Comparison of ENCODE assay signal across 18 cellular contexts in genomic region chr19:46147791-46148288, GRCh38. TPM values are rescaled to one million over a fixed set of nuclear protein-coding genes. Genes with fewer than 3 reads are reported as not detected.
A peak's percentile ranks its signal among the peaks of the same experiment; 100 is the strongest.
DNase-seq lines count a peak whose midpoint lies in the region; ATAC-seq and TF ChIP-seq lines count a peak whose summit lies in the region.
"Had no signal": no experiment of that assay in that cellular context is flagged by ENCODE, and none has a peak within 500 bp of the region (broad histone marks: within the 10 kb centered on the region; RNA-seq: fewer than 3 reads in every experiment).

Gene IGFL2, plus strand, starts transcription at chr19:46148238. Its CDS starts 41 bp downstream, at chr19:46148279.

- peak; percentile 89 to 92 for ATAC-seq in activated T-cell treated with anti-CD3 and anti-CD28 coated beads, Interleukin-2, amount 50 U/mL, for 72 hours (replicated peaks in 1 of 2)
- no peak for ATAC-seq in foreskin keratinocyte
- ATAC-seq in HG03439 (IDR thresholded peaks at IDR 0.05; ENCODE audit: unreplicated experiment), result no peak
- no peak for ATAC-seq in HG02678 (IDR thresholded peaks at IDR 0.05; ENCODE audit: unreplicated experiment)
- ATAC-seq: K562 had no signal

- no peak within 1 kb of the TSS for H3K4me3 ChIP-seq in breast epithelium
- no peak within 1 kb of the TSS for H3K4me3 ChIP-seq in suprapubic skin
- H3K4me3 ChIP-seq: K562 had no signal

- H3K9me3 ChIP-seq in breast epithelium (no peaks in the 10 kb centered on the region), suprapubic skin (no peaks in the 10 kb centered on the region)
- H3K9me3 ChIP-seq: SK-N-SH had no signal

- POLR2A ChIA-PET in MCF 10A (lab: Yijun Ruan, JAX), result interaction anchor here (0.6 to 2.1 kb wide), 6 partner anchors 8 to 112 kb away, joined by 3 to 14 read pairs (median 4); no protein-coding TSS in a partner anchor

- H3K4me1 Mint-ChIP-seq in MCF 10A (ENCODE audit: insufficient read depth, unreplicated experiment), result peaks cover 32% of the 10 kb centered on the region
- peaks cover 20% of the 10 kb centered on the region for H3K4me1 Mint-ChIP-seq in activated T-cell treated with anti-CD3 and anti-CD28 coated beads, Interleukin-2, amount 50 U/mL, for 72 hours (ENCODE audit: low read depth)

- BruUV-seq in MCF 10A (replicated peaks; lab: Mats Ljungman, UMichigan), result no TSS peak

- no peaks in the 10 kb centered on the region for H3K36me3 ChIP-seq in breast epithelium
- H3K36me3 ChIP-seq in suprapubic skin, result no peaks in the 10 kb centered on the region

- no peaks in the 10 kb centered on the region for H3K9me3 Mint-ChIP-seq in MCF 10A (ENCODE audit: unreplicated experiment)
- H3K9me3 Mint-ChIP-seq in activated T-cell treated with anti-CD3 and anti-CD28 coated beads, Interleukin-2, amount 50 U/mL, for 72 hours, result no peaks in the 10 kb centered on the region
- H3K9me3 Mint-ChIP-seq: H9 had no signal

- H3K4me1 ChIP-seq in breast epithelium, result no peaks in the 10 kb centered on the region
- peaks cover 5% of the 10 kb centered on the region for H3K4me1 ChIP-seq in foreskin keratinocyte
- no peaks in the 10 kb centered on the region for H3K4me1 ChIP-seq in suprapubic skin

- TF ChIP-seq POLR2A in breast epithelium (IDR thresholded peaks at IDR 0.05), result no peak
- no peak for TF ChIP-seq POLR2A in suprapubic skin (IDR thresholded peaks at IDR 0.05)

- H3K27me3 ChIP-seq in breast epithelium (no peaks in the 10 kb centered on the region), foreskin keratinocyte (no peaks in the 10 kb centered on the region), suprapubic skin (peaks cover 3% of the 10 kb centered on the region)

- no peak for TF ChIP-seq CTCF in MCF 10A (IDR thresholded peaks at IDR 0.05; ENCODE audit: unreplicated experiment)
- no peak for TF ChIP-seq CTCF in breast epithelium (IDR thresholded peaks at IDR 0.05)
- no peak for TF ChIP-seq CTCF in foreskin keratinocyte (conservative IDR thresholded peaks at IDR 0.05)
- TF ChIP-seq CTCF in suprapubic skin (IDR thresholded peaks at IDR 0.05), result no peak

- CTCF ChIA-PET in MCF 10A (lab: Yijun Ruan, JAX), result interaction anchor here (0.6 to 1.8 kb wide), 6 partner anchors 12 to 540 kb away, joined by 3 to 6 read pairs (median 3); no protein-coding TSS in a partner anchor

- no peak within 1 kb of the TSS for H3K27ac ChIP-seq in breast epithelium
- peak within 1 kb of the TSS; percentile 49 for H3K27ac ChIP-seq in foreskin keratinocyte
- H3K27ac ChIP-seq in suprapubic skin, result no peak within 1 kb of the TSS

- intact Hi-C loops in MCF 10A (cut with micrococcal nuclease), result no loop called here
- intact Hi-C loops in breast epithelium (cut with DNase I; ENCODE audit: low total_unique reads), result no loop called here

- H3K4me3 Mint-ChIP-seq in MCF 10A (ENCODE audit: unreplicated experiment), result no peak within 1 kb of the TSS
- no peak within 1 kb of the TSS for H3K4me3 Mint-ChIP-seq in activated T-cell treated with anti-CD3 and anti-CD28 coated beads, Interleukin-2, amount 50 U/mL, for 72 hours
- H3K4me3 Mint-ChIP-seq: H9 had no signal

- TF ChIP-seq EP300 in suprapubic skin (IDR thresholded peaks at IDR 0.05), result no peak

- peak within 1 kb of the TSS; percentile 90 for H3K27ac Mint-ChIP-seq in MCF 10A (ENCODE audit: low read depth, unreplicated experiment)
- no peak within 1 kb of the TSS for H3K27ac Mint-ChIP-seq in activated T-cell treated with anti-CD3 and anti-CD28 coated beads, Interleukin-2, amount 50 U/mL, for 72 hours
- H3K27ac Mint-ChIP-seq: H9 had no signal

- WGBS in suprapubic skin, result 58% methylated on average over 6 of the region's 6 CpGs

- no peaks in the 10 kb centered on the region for H3K36me3 Mint-ChIP-seq in MCF 10A (ENCODE audit: insufficient read depth, unreplicated experiment)
- no peaks in the 10 kb centered on the region for H3K36me3 Mint-ChIP-seq in activated T-cell treated with anti-CD3 and anti-CD28 coated beads, Interleukin-2, amount 50 U/mL, for 72 hours (ENCODE audit: insufficient read depth in 2 of 2)

- DNase-seq in MCF 10A (ENCODE audit: unreplicated experiment), result peak; percentile 58
- DNase-seq in breast epithelium (ENCODE audit: low spot score in 2 of 2), result no peak
- DNase-seq in activated T-cell treated with anti-CD3 and anti-CD28 coated beads, Interleukin-2, amount 50 U/mL, for 72 hours, result peak; percentile 20 to 27
- peak; percentile 47 to 86 for DNase-seq in foreskin keratinocyte
- DNase-seq in suprapubic skin (ENCODE audit: low spot score in 2 of 2), result no peak
- no peak for DNase-seq in NCI-H524 treated with DMSO at 0.1 percent for 48 hours (lab: John Stamatoyannopoulos, UW)
- DNase-seq: activated CD8-positive, alpha-beta memory T cell treated with anti-CD3 and anti-CD28 coated beads, Interleukin-2, amount 50 U/mL, for 48 hours; anterior cingulate cortex; effector memory CD4-positive, alpha-beta T cell; H9; NCI-H446 treated with DMSO at 0.1 percent for 48 hours; SK-N-SH; substantia nigra had no signal

- H3K27me3 Mint-ChIP-seq in MCF 10A (ENCODE audit: insufficient read depth, unreplicated experiment), result no peaks in the 10 kb centered on the region
- peaks cover 84% of the 10 kb centered on the region for H3K27me3 Mint-ChIP-seq in activated T-cell treated with anti-CD3 and anti-CD28 coated beads, Interleukin-2, amount 50 U/mL, for 72 hours (ENCODE audit: low read depth)

RNA-seq across cellular contexts. Expression of gene IGFL2, which starts in this region (rescaled TPM):
- total RNA-seq in MCF 10A (2022) (1.3 TPM in 1 of 2 replicates, not detected in the other), breast epithelium (not detected), foreskin keratinocyte (0.39 and 0.65 TPM in 2 replicates), suprapubic skin (10 to 100 TPM; 10.1 to 39.2 (median 16.1) TPM)
- not detected for total RNA-seq in activated T-cell treated with anti-CD3 and anti-CD28 coated beads, Interleukin-2, amount 50 U/mL, for 72 hours
- polyA plus RNA-seq in foreskin keratinocyte, result 0.30 and 0.81 TPM in 2 replicates
- total RNA-seq: H9, mesenteric fat pad, OCI-LY7 had no signal

Comparison
In these comparisons a context has a peak if more than half of its experiments do, and no peak if none do; other contexts are left out.
1. Peak in DNase-seq and ATAC-seq in activated T-cell treated with anti-CD3 and anti-CD28 coated beads, Interleukin-2, amount 50 U/mL, for 72 hours; RNA of the gene not detected or under 1 TPM.
2. Peak in DNase-seq and H3K27ac ChIP-seq in foreskin keratinocyte; RNA of the gene not detected or under 1 TPM.